8 cellular contexts compared by ENCODE assay signal in genomic region chr15:31362121-31362520, GRCh38. TPM values are rescaled to one million over a fixed set of nuclear protein-coding genes. Genes with fewer than 3 reads are reported as not detected.
DNase-seq lines count a peak whose midpoint lies in the region; ATAC-seq and TF ChIP-seq lines count a peak whose summit lies in the region.

No MANE protein-coding gene starts in this region.

- ATAC-seq in T-helper 17 cell (no peak), GM18502 (IDR thresholded peaks at IDR 0.05; ENCODE audit: poor library complexity, unreplicated experiment) (no peak)

- H3K9me3 ChIP-seq in T-helper 17 cell (ENCODE audit: control insufficient read depth, low read length, poor library complexity, severe bottlenecking): no peaks in the 10 kb centered on the region
- H3K9me3 ChIP-seq in right atrium auricular region: no peaks in the 10 kb centered on the region
- no peaks in the 10 kb centered on the region for H3K9me3 ChIP-seq in stomach

- intact Hi-C loops in activated CD4-positive, alpha-beta T cell treated with anti-CD3 and anti-CD28 coated beads, Interleukin-2, amount 10 ng/mL, durations not matched to agents 24 days and 14 days (cut with micrococcal nuclease): loop anchor here (10.0 kb wide), 1 partner anchor 97 kb away; no protein-coding TSS in a partner anchor
- intact Hi-C loops in stomach (cut with DNase I; ENCODE audit: low total_unique reads): no loop called here

- DNase-seq in activated CD4-positive, alpha-beta T cell treated with anti-CD3 and anti-CD28 coated beads, Interleukin-2, amount 10 ng/mL, durations not matched to agents 24 days and 14 days: no peak
- no peak for DNase-seq in activated CD4-positive, alpha-beta T cell treated with anti-CD3 and anti-CD28 coated beads, Interleukin-2, amount 50 U/mL, for 4 hours
- no peak for DNase-seq in T-helper 17 cell
- DNase-seq in right atrium auricular region (ENCODE audit: low spot score): no peak
- no peak for DNase-seq in stomach
- DNase-seq in NCI-H524 (lab: John Stamatoyannopoulos, UW): no peak
- DNase-seq in activated effector memory CD4-positive, alpha-beta T cell treated with anti-CD3 and anti-CD28 coated beads, Interleukin-2, amount 50 U/mL, for 16 hours: no peak

- whole genome bisulfite sequencing in stomach, 5 donors: 52 to 70% (median 63%) methylated on average over 4 of the region's 4 CpGs

- H3K36me3 Mint-ChIP-seq in activated CD4-positive, alpha-beta T cell treated with anti-CD3 and anti-CD28 coated beads, Interleukin-2, amount 10 ng/mL, durations not matched to agents 24 days and 14 days (ENCODE audit: low read depth): peaks cover 24% of the 10 kb centered on the region
- H3K36me3 Mint-ChIP-seq in T-helper 17 cell (ENCODE audit: low read depth): no peaks in the 10 kb centered on the region

- H3K27me3 Mint-ChIP-seq in activated CD4-positive, alpha-beta T cell treated with anti-CD3 and anti-CD28 coated beads, Interleukin-2, amount 10 ng/mL, durations not matched to agents 24 days and 14 days: no peaks in the 10 kb centered on the region
- no peaks in the 10 kb centered on the region for H3K27me3 Mint-ChIP-seq in T-helper 17 cell

- H3K27ac ChIP-seq in right atrium auricular region (peak overlapping the region; percentile 90 to 96), stomach (peak overlapping the region; percentile 61 to 95 (median 93))

- no peak for TF ChIP-seq POLR2A in stomach (IDR thresholded peaks at IDR 0.05)

- H3K4me1 ChIP-seq in right atrium auricular region (peaks cover 0 to 98% of the 10 kb centered on the region in 2 donors), stomach (peaks cover 97 to 100% (median 99%) of the 10 kb centered on the region in 4 donors)

- H3K27ac Mint-ChIP-seq in activated CD4-positive, alpha-beta T cell treated with anti-CD3 and anti-CD28 coated beads, Interleukin-2, amount 10 ng/mL, durations not matched to agents 24 days and 14 days: peak overlapping the region; percentile 98
- H3K27ac Mint-ChIP-seq in T-helper 17 cell: peak overlapping the region; percentile 99

- H3K27me3 ChIP-seq in right atrium auricular region: no peaks in the 10 kb centered on the region
- H3K27me3 ChIP-seq in stomach: no peaks in the 10 kb centered on the region

- peak overlapping the region; percentile 78 for H3K4me3 Mint-ChIP-seq in activated CD4-positive, alpha-beta T cell treated with anti-CD3 and anti-CD28 coated beads, Interleukin-2, amount 10 ng/mL, durations not matched to agents 24 days and 14 days
- H3K4me3 Mint-ChIP-seq in T-helper 17 cell: peak overlapping the region; percentile 95

- H3K4me3 ChIP-seq in right atrium auricular region (no peak overlapping the region), stomach (no peak overlapping the region)

- peaks cover 86% of the 10 kb centered on the region for H3K4me1 Mint-ChIP-seq in activated CD4-positive, alpha-beta T cell treated with anti-CD3 and anti-CD28 coated beads, Interleukin-2, amount 10 ng/mL, durations not matched to agents 24 days and 14 days
- H3K4me1 Mint-ChIP-seq in T-helper 17 cell: peaks cover 81% of the 10 kb centered on the region

- H3K36me3 ChIP-seq in right atrium auricular region (no peaks in the 10 kb centered on the region), stomach (peaks cover 0 to 7% (median 0%) of the 10 kb centered on the region in 4 donors)

- TF ChIP-seq CTCF in right atrium auricular region (IDR thresholded peaks at IDR 0.05): no peak
- TF ChIP-seq CTCF in stomach (IDR thresholded peaks at IDR 0.05): no peak

- no peaks in the 10 kb centered on the region for H3K9me3 Mint-ChIP-seq in activated CD4-positive, alpha-beta T cell treated with anti-CD3 and anti-CD28 coated beads, Interleukin-2, amount 10 ng/mL, durations not matched to agents 24 days and 14 days

- no peak for TF ChIP-seq EP300 in stomach (IDR thresholded peaks at IDR 0.05)

RNA-seq across cellular contexts. Expression of gene KLF13, which starts 35.5 kb away (rescaled TPM):
- total RNA-seq in activated CD4-positive, alpha-beta T cell treated with anti-CD3 and anti-CD28 coated beads, Interleukin-2, amount 10 ng/mL, durations not matched to agents 24 days and 14 days: 122 and 135 TPM in 2 replicates
- total RNA-seq in T-helper 17 cell: 100 to 1,000 TPM; 184 to 226 TPM
- 10 to 100 TPM; 52.8 to 54.6 TPM for total RNA-seq in right atrium auricular region
- total RNA-seq in stomach: 10 to 100 TPM in 4 of 5 donors, 1 to 10 TPM in 1; 9.3 to 74.0 (median 38.8) TPM
- 10 to 100 TPM; 23.0 to 30.7 (median 24.3) TPM for polyA plus RNA-seq in stomach
